In the genomic region with DNA sequence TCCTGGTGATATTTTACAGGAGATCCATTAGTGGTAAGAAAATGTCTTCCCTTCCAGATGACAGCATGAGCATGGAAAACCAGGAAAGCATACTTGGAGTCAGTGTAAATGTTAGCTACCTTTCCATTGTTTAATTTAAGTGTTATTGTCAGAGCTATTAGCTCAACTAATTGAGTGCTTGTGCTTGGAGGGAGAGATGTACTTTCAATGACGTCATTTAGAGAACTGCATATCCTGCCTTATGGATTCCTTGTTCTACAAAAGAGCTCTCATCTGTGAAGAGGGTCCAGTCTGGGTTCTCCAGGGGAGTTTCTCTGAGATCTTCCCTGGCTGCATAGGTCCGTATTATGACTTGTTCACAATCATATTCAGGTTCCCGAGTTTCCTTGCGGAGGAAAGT, we compare ENCODE assay signal across 36 cellular contexts.
"Had no signal": no experiment of that assay in that cellular context is flagged by ENCODE, and none has a peak within 500 bp of the region (broad histone marks: within the 10 kb centered on the region; RNA-seq: fewer than 3 reads in every experiment).

No MANE protein-coding gene starts in this region.

- ATAC-seq: activated CD8-positive, alpha-beta T cell treated with anti-CD3 and anti-CD28 coated beads for 36 hours; activated naive CD4-positive, alpha-beta T cell treated with anti-CD3 and anti-CD28 coated beads, Interleukin-2, amount 50 U/mL, for 72 hours; activated T-cell treated with anti-CD3 and anti-CD28 coated beads, Interleukin-2, amount 50 U/mL, for 4 hours; activated T-cell treated with anti-CD3 and anti-CD28 coated beads, Interleukin-2, amount 50 U/mL, for 72 hours; activated T-helper 17 cell treated with anti-CD3 and anti-CD28 coated beads, Interleukin-2, amount 50 U/mL, for 72 hours; body of pancreas had no signal

- H3K4me1 Mint-ChIP-seq: activated B cell treated with CpG ODN at 0.5 μM for 24 hours; activated CD4-positive, alpha-beta T cell treated with anti-CD3 and anti-CD28 coated beads, Interleukin-2, amount 10 ng/mL, durations not matched to agents 24 days and 14 days; activated naive CD8-positive, alpha-beta T cell treated with anti-CD3 and anti-CD28 coated beads for 36 hours; activated T-helper 17 cell treated with anti-CD3 and anti-CD28 coated beads, Interleukin-2, amount 50 U/mL, for 72 hours had no signal

- FAIRE-seq: astrocyte, TTC549 had no signal

- H3K27me3 Mint-ChIP-seq: activated B cell treated with CpG ODN at 0.5 μM for 24 hours; activated CD4-positive, alpha-beta memory T cell treated with anti-CD3 and anti-CD28 coated beads for 36 hours; activated CD4-positive, alpha-beta T cell treated with anti-CD3 and anti-CD28 coated beads, Interleukin-2, amount 10 ng/mL, durations not matched to agents 24 days and 14 days; activated CD8-positive, alpha-beta T cell treated with anti-CD3 and anti-CD28 coated beads for 36 hours; activated naive CD8-positive, alpha-beta T cell treated with anti-CD3 and anti-CD28 coated beads for 36 hours; activated T-helper 17 cell treated with anti-CD3 and anti-CD28 coated beads, Interleukin-2, amount 50 U/mL, for 72 hours had no signal

- DNase-seq: activated B cell treated with CpG ODN at 0.5 μM for 24 hours; activated CD4-positive, alpha-beta memory T cell treated with anti-CD3 and anti-CD28 coated beads for 36 hours; activated CD4-positive, alpha-beta T cell treated with anti-CD3 and anti-CD28 coated beads for 4 hours; activated CD4-positive, alpha-beta T cell treated with anti-CD3 and anti-CD28 coated beads, Interleukin-2, amount 10 ng/mL, durations not matched to agents 24 days and 14 days; activated CD4-positive, alpha-beta T cell treated with anti-CD3 and anti-CD28 coated beads, Interleukin-2, amount 50 U/mL, for 1 hour; activated CD4-positive, alpha-beta T cell treated with anti-CD3 and anti-CD28 coated beads, Interleukin-2, amount 50 U/mL, for 4 hours; activated CD4-positive, CD25-positive, alpha-beta regulatory T cell treated with anti-CD3 and anti-CD28 coated beads, Interleukin-2, amount 50 U/mL, for 72 hours; activated CD8-positive, alpha-beta memory T cell treated with anti-CD3 and anti-CD28 coated beads, Interleukin-2, amount 50 U/mL, for 4 hours; activated CD8-positive, alpha-beta T cell treated with anti-CD3 and anti-CD28 coated beads for 36 hours; activated effector memory CD4-positive, alpha-beta T cell treated with anti-CD3 and anti-CD28 coated beads, Interleukin-2, amount 50 U/mL, for 16 hours; activated gamma-delta T cell treated with Interleukin-2 at 50 U/mL for 16 hours; activated naive CD4-positive, alpha-beta T cell; activated naive CD4-positive, alpha-beta T cell treated with anti-CD3 and anti-CD28 coated beads for 36 hours; activated naive CD4-positive, alpha-beta T cell treated with anti-CD3 and anti-CD28 coated beads, Interleukin-2, amount 50 U/mL, for 16 hours; activated naive CD8-positive, alpha-beta T cell treated with anti-CD3 and anti-CD28 coated beads for 36 hours; activated T-cell treated with anti-CD3 and anti-CD28 coated beads for 4 hours; activated T-cell treated with anti-CD3 and anti-CD28 coated beads, Interleukin-2, amount 50 U/mL, for 1 hour; activated T-cell treated with anti-CD3 and anti-CD28 coated beads, Interleukin-2, amount 50 U/mL, for 4 hours; activated T-cell treated with anti-CD3 and anti-CD28 coated beads, Interleukin-2, amount 50 U/mL, for 72 hours; adrenal gland; amniotic stem cell; aorta; body of pancreas; brain microvascular endothelial cell; central memory CD4-positive, alpha-beta T cell; T-helper 2 cell; T-helper 9 cell had no signal

- H3K4me3 ChIP-seq: adrenal gland, body of pancreas, breast epithelium had no signal

- H3K4me3 Mint-ChIP-seq: activated B cell treated with CpG ODN at 0.5 μM for 24 hours; activated CD4-positive, alpha-beta memory T cell treated with anti-CD3 and anti-CD28 coated beads for 36 hours; activated CD4-positive, alpha-beta T cell treated with anti-CD3 and anti-CD28 coated beads, Interleukin-2, amount 10 ng/mL, durations not matched to agents 24 days and 14 days; activated CD8-positive, alpha-beta T cell treated with anti-CD3 and anti-CD28 coated beads for 36 hours; activated naive CD4-positive, alpha-beta T cell treated with anti-CD3 and anti-CD28 coated beads for 36 hours; activated naive CD8-positive, alpha-beta T cell treated with anti-CD3 and anti-CD28 coated beads for 36 hours; activated T-cell treated with anti-CD3 and anti-CD28 coated beads, Interleukin-2, amount 50 U/mL, for 4 hours; activated T-cell treated with anti-CD3 and anti-CD28 coated beads, Interleukin-2, amount 50 U/mL, for 72 hours; activated T-helper 1 cell treated with anti-CD3 and anti-CD28 coated beads, Interleukin-12 subunit alpha, Interleukin-12 subunit beta, Interleukin-2, Interleukin-4 antibody, amounts not matched to agents 30 ng/mL and 10 ng/mL and 1 ng/mL, durations not matched to agents 14 hours and 24 hours and 36 hours; activated T-helper 17 cell treated with anti-CD3 and anti-CD28 coated beads, Interleukin-2, amount 50 U/mL, for 72 hours; T-helper 1 cell treated with Interleukin-12 subunit alpha and Interleukin-12 subunit beta and Interleukin-4 antibody, amounts not matched to agents 30 μg/mL and 1 μg/mL, for 36 hours; T-helper 2 cell treated with Interferon-gamma antibody and Interleukin-4, amounts not matched to agents 5 μg/mL and 100 μg/mL, for 36 hours had no signal

- H3K36me3 ChIP-seq: adrenal gland, brain microvascular endothelial cell, breast epithelium had no signal

- H3K27ac Mint-ChIP-seq: activated B cell treated with CpG ODN at 0.5 μM for 24 hours; activated CD4-positive, alpha-beta memory T cell treated with anti-CD3 and anti-CD28 coated beads for 36 hours; activated CD4-positive, alpha-beta T cell treated with anti-CD3 and anti-CD28 coated beads, Interleukin-2, amount 10 ng/mL, durations not matched to agents 24 days and 14 days; activated CD8-positive, alpha-beta T cell treated with anti-CD3 and anti-CD28 coated beads for 36 hours; activated naive CD4-positive, alpha-beta T cell treated with anti-CD3 and anti-CD28 coated beads for 36 hours; activated naive CD4-positive, alpha-beta T cell treated with anti-CD3 and anti-CD28 coated beads, Interleukin-2, amount 50 U/mL, for 72 hours; activated naive CD8-positive, alpha-beta T cell treated with anti-CD3 and anti-CD28 coated beads for 36 hours; activated T-cell treated with anti-CD3 and anti-CD28 coated beads, Interleukin-2, amount 50 U/mL, for 72 hours; activated T-helper 1 cell treated with anti-CD3 and anti-CD28 coated beads, Interleukin-12 subunit alpha, Interleukin-12 subunit beta, Interleukin-2, Interleukin-4 antibody, amounts not matched to agents 30 ng/mL and 10 ng/mL and 1 ng/mL, durations not matched to agents 14 hours and 24 hours and 36 hours; activated T-helper 17 cell treated with anti-CD3 and anti-CD28 coated beads, Interleukin-2, amount 50 U/mL, for 72 hours; T-helper 1 cell treated with Interleukin-12 subunit alpha and Interleukin-12 subunit beta and Interleukin-4 antibody, amounts not matched to agents 30 μg/mL and 1 μg/mL, for 36 hours; T-helper 2 cell treated with Interferon-gamma antibody and Interleukin-4, amounts not matched to agents 5 μg/mL and 100 μg/mL, for 36 hours had no signal

- H3K27me3 ChIP-seq: adrenal gland, body of pancreas, brain microvascular endothelial cell, breast epithelium had no signal

- H3K4me1 ChIP-seq: adrenal gland, body of pancreas, breast epithelium had no signal

- H3K27ac ChIP-seq: adrenal gland, body of pancreas, brain microvascular endothelial cell, breast epithelium, VCaP had no signal
